In genomic region chr12:53222170-53223005, GRCh38 we compare ENCODE assay signal across 9 cellular contexts. TPM values are rescaled to one million over a fixed set of nuclear protein-coding genes. Genes with fewer than 3 reads are reported as not detected.
DNase-seq lines count a peak whose midpoint lies in the region; ATAC-seq and TF ChIP-seq lines count a peak whose summit lies in the region.
"Had no signal": no experiment of that assay in that cellular context is flagged by ENCODE, and none has a peak within 500 bp of the region (broad histone marks: within the 10 kb centered on the region; RNA-seq: fewer than 3 reads in every experiment).

No MANE protein-coding gene starts in this region.

- peaks cover 22% of the 10 kb centered on the region for H3K4me1 ChIP-seq in testis

- WGBS in testis, 2 donors: 32 to 34% methylated on average over 4 to 5 of the region's 5 CpGs

- no peaks in the 10 kb centered on the region for H3K9me3 ChIP-seq in testis

- no peaks in the 10 kb centered on the region for H3K27me3 ChIP-seq in kidney epithelial cell (ENCODE audit: control insufficient read depth, insufficient read depth, low read length)
- H3K27me3 ChIP-seq in testis: no peaks in the 10 kb centered on the region

- no peak for ATAC-seq in GM21526 (IDR thresholded peaks at IDR 0.05; ENCODE audit: low FRiP score, unreplicated experiment)
- ATAC-seq in HG03342 (IDR thresholded peaks at IDR 0.05; ENCODE audit: unreplicated experiment): no peak
- no peak for ATAC-seq in GM18498 (IDR thresholded peaks at IDR 0.05; ENCODE audit: unreplicated experiment)

- intact Hi-C loops in testis (cut with DNase I; ENCODE audit: low total_unique reads): no loop called here

- no peak for DNase-seq in T-helper 1 cell
- DNase-seq in activated naive CD8-positive, alpha-beta T cell treated with anti-CD3 and anti-CD28 coated beads for 36 hours: no peak
- DNase-seq in kidney epithelial cell (ENCODE audit: low read depth): no peak
- no peak for DNase-seq in testis

- peak overlapping the region; percentile 23 for H3K4me3 ChIP-seq in kidney epithelial cell (ENCODE audit: low read depth, low read length)
- H3K4me3 ChIP-seq in testis: peak overlapping the region; percentile 54 to 59

- peak overlapping the region; percentile 92 for H3K27ac Mint-ChIP-seq in T-helper 1 cell treated with Interleukin-12 subunit alpha and Interleukin-12 subunit beta and Interleukin-4 antibody, amounts not matched to agents 30 μg/mL and 1 μg/mL, for 36 hours
- H3K27ac Mint-ChIP-seq in activated naive CD8-positive, alpha-beta T cell treated with anti-CD3 and anti-CD28 coated beads for 36 hours: peak overlapping the region; percentile 88

- H3K4me3 Mint-ChIP-seq in T-helper 1 cell treated with Interleukin-12 subunit alpha and Interleukin-12 subunit beta and Interleukin-4 antibody, amounts not matched to agents 30 μg/mL and 1 μg/mL, for 36 hours: peak overlapping the region; percentile 73
- H3K4me3 Mint-ChIP-seq in activated naive CD8-positive, alpha-beta T cell treated with anti-CD3 and anti-CD28 coated beads for 36 hours: peak overlapping the region; percentile 74

- H3K9me3 Mint-ChIP-seq in T-helper 1 cell treated with Interleukin-12 subunit alpha and Interleukin-12 subunit beta and Interleukin-4 antibody, amounts not matched to agents 30 μg/mL and 1 μg/mL, for 36 hours: no peaks in the 10 kb centered on the region
- H3K9me3 Mint-ChIP-seq in activated naive CD8-positive, alpha-beta T cell treated with anti-CD3 and anti-CD28 coated beads for 36 hours: no peaks in the 10 kb centered on the region

- TF ChIP-seq CTCF in kidney epithelial cell (IDR thresholded peaks at IDR 0.05; ENCODE audit: insufficient read depth, low read length, poor library complexity, severe bottlenecking) (no peak), testis (IDR thresholded peaks at IDR 0.05) (no peak)

- H3K36me3 ChIP-seq in kidney epithelial cell (ENCODE audit: control insufficient read depth, insufficient read depth, low read length) (no peaks in the 10 kb centered on the region), testis (ENCODE audit: low read depth, missing control alignments) (no peaks in the 10 kb centered on the region)

- H3K27ac ChIP-seq in testis: peak overlapping the region in 1 of 2 donors; percentile 95

- H3K27me3 Mint-ChIP-seq in T-helper 1 cell treated with Interleukin-12 subunit alpha and Interleukin-12 subunit beta and Interleukin-4 antibody, amounts not matched to agents 30 μg/mL and 1 μg/mL, for 36 hours (ENCODE audit: low read depth): no peaks in the 10 kb centered on the region
- H3K27me3 Mint-ChIP-seq in activated naive CD8-positive, alpha-beta T cell treated with anti-CD3 and anti-CD28 coated beads for 36 hours: no peaks in the 10 kb centered on the region

- H3K36me3 Mint-ChIP-seq in T-helper 1 cell treated with Interleukin-12 subunit alpha and Interleukin-12 subunit beta and Interleukin-4 antibody, amounts not matched to agents 30 μg/mL and 1 μg/mL, for 36 hours (ENCODE audit: low read depth): peaks cover 27% of the 10 kb centered on the region
- H3K36me3 Mint-ChIP-seq in activated naive CD8-positive, alpha-beta T cell treated with anti-CD3 and anti-CD28 coated beads for 36 hours: peaks cover 10% of the 10 kb centered on the region

- H3K4me1 Mint-ChIP-seq in T-helper 1 cell treated with Interleukin-12 subunit alpha and Interleukin-12 subunit beta and Interleukin-4 antibody, amounts not matched to agents 30 μg/mL and 1 μg/mL, for 36 hours (ENCODE audit: low read depth): peaks cover 70% of the 10 kb centered on the region
- H3K4me1 Mint-ChIP-seq in activated naive CD8-positive, alpha-beta T cell treated with anti-CD3 and anti-CD28 coated beads for 36 hours: peaks cover 63% of the 10 kb centered on the region

- no peak for TF ChIP-seq POLR2A in testis (IDR thresholded peaks at IDR 0.05)

RNA-seq across cellular contexts. Expression of gene RARG, which starts 9.6 kb away (rescaled TPM):
- total RNA-seq in activated naive CD8-positive, alpha-beta T cell treated with anti-CD3 and anti-CD28 coated beads for 36 hours: 10 to 100 TPM; 22.7 to 26.0 TPM
- total RNA-seq in kidney epithelial cell: 6.1 and 6.9 TPM in 2 replicates
- 10 to 100 TPM; 12.1 to 12.5 TPM for total RNA-seq in testis
- polyA plus RNA-seq in testis (ENCODE audit: insufficient read depth, low read depth, low replicate concordance): 13.6 TPM

RNA-seq across cellular contexts. Expression of gene ITGB7, which starts 15.3 kb away (rescaled TPM):
- 100 to 1,000 TPM; 102 to 105 TPM for total RNA-seq in activated naive CD8-positive, alpha-beta T cell treated with anti-CD3 and anti-CD28 coated beads for 36 hours
- total RNA-seq in kidney epithelial cell: 0.75 and 1.6 TPM in 2 replicates
- total RNA-seq in testis: 1 to 10 TPM in 1 of 2 donors, under 1 TPM in 1; 0.24 to 1.2 TPM
- polyA plus RNA-seq in testis (ENCODE audit: insufficient read depth, low read depth, low replicate concordance): 3.7 TPM
- total RNA-seq: M059J had no signal

RNA-seq across cellular contexts. Expression of gene CSAD, which starts 41.7 kb away (rescaled TPM):
- total RNA-seq in activated naive CD8-positive, alpha-beta T cell treated with anti-CD3 and anti-CD28 coated beads for 36 hours: 10 to 100 TPM; 11.8 to 11.9 TPM
- 5.3 and 9.1 TPM in 2 replicates for total RNA-seq in kidney epithelial cell
- total RNA-seq in testis: 10 to 100 TPM; 73.9 to 93.7 TPM
- 34.9 TPM for polyA plus RNA-seq in testis (ENCODE audit: insufficient read depth, low read depth, low replicate concordance)

RNA-seq across cellular contexts. Expression of gene ZNF740, which starts 41.9 kb away (rescaled TPM):
- total RNA-seq in activated naive CD8-positive, alpha-beta T cell treated with anti-CD3 and anti-CD28 coated beads for 36 hours: 10 to 100 TPM; 34.9 to 42.8 TPM
- 9.1 and 9.9 TPM in 2 replicates for total RNA-seq in kidney epithelial cell
- 10 to 100 TPM; 19.8 to 27.2 TPM for total RNA-seq in testis
- 15.6 TPM for polyA plus RNA-seq in testis (ENCODE audit: insufficient read depth, low read depth, low replicate concordance)

RNA-seq across cellular contexts. Expression of gene ESPL1, which starts 45.7 kb away (rescaled TPM):
- 10 to 100 TPM; 66.3 to 67.7 TPM for total RNA-seq in activated naive CD8-positive, alpha-beta T cell treated with anti-CD3 and anti-CD28 coated beads for 36 hours
- total RNA-seq in kidney epithelial cell (2.2 and 4.0 TPM in 2 replicates), testis (10 to 100 TPM; 16.5 to 24.5 TPM)
- polyA plus RNA-seq in testis (ENCODE audit: insufficient read depth, low read depth, low replicate concordance): 30.5 TPM

Comparison
In these comparisons a context has a peak if more than half of its experiments do, and no peak if none do; other contexts are left out.
1. RNA of gene ITGB7, which starts 15.3 kb away (total RNA-seq): 102 to 105 TPM in activated naive CD8-positive, alpha-beta T cell treated with anti-CD3 and anti-CD28 coated beads for 36 hours; 0.75 to 1.6 TPM in kidney epithelial cell and 0.24 to 1.2 TPM in testis; every median in the first group is over 10 times any median in the second.